In the genomic region with DNA sequence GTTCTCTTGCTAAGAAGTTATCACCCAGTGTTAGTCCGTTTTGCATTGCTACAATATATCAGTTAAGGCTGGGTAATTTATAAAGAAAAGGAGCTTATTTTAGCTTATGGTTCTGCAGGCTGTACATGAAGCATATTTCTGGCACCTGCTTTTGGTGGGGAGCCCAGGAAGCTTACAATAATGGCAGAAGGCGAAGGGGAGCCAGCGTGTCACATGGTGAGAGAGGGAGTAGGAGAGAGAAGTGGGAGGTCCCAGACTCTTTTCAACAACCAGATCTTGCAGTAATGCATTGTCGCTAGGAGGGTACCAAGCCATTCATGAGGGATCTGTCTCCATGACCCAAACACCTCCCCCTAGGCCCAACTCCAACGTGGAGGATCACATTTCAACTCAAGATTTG, we compare ENCODE assay signal across 18 cellular contexts.
"Had no signal": no experiment of that assay in that cellular context is flagged by ENCODE, and none has a peak within 500 bp of the region (broad histone marks: within the 10 kb centered on the region; RNA-seq: fewer than 3 reads in every experiment).

No MANE protein-coding gene starts in this region.

- H3K4me3 ChIP-seq: breast epithelium had no signal

- H3K4me3 Mint-ChIP-seq: activated CD8-positive, alpha-beta T cell treated with anti-CD3 and anti-CD28 coated beads for 36 hours; activated naive CD4-positive, alpha-beta T cell treated with anti-CD3 and anti-CD28 coated beads, Interleukin-2, amount 50 U/mL, for 24 hours; activated T-helper 1 cell treated with anti-CD3 and anti-CD28 coated beads, Interleukin-12 subunit alpha, Interleukin-12 subunit beta, Interleukin-2, Interleukin-4 antibody, amounts not matched to agents 30 ng/mL and 10 ng/mL and 1 ng/mL, durations not matched to agents 14 hours and 24 hours and 36 hours had no signal

- H3K27me3 Mint-ChIP-seq: activated CD8-positive, alpha-beta T cell treated with anti-CD3 and anti-CD28 coated beads for 36 hours; activated naive CD4-positive, alpha-beta T cell treated with anti-CD3 and anti-CD28 coated beads, Interleukin-2, amount 50 U/mL, for 24 hours had no signal

- DNase-seq: activated CD4-positive, alpha-beta T cell treated with anti-CD3 and anti-CD28 coated beads for 4 hours; activated CD8-positive, alpha-beta memory T cell treated with anti-CD3 and anti-CD28 coated beads, Interleukin-2, amount 50 U/mL, for 4 hours; activated CD8-positive, alpha-beta T cell treated with anti-CD3 and anti-CD28 coated beads for 36 hours; activated effector memory CD4-positive, alpha-beta T cell treated with Interleukin-2 at 50 U/mL for 16 hours; activated naive CD4-positive, alpha-beta T cell; aorta; caudate nucleus; MV-4-11; NCI-H187; NCI-H526 treated with DMSO at 0.1 percent for 48 hours; OCI-M1; RPMI8226; SK-N-SH; T-helper 1 cell; WERI-Rb-1 had no signal

- H3K4me1 Mint-ChIP-seq: activated naive CD4-positive, alpha-beta T cell treated with anti-CD3 and anti-CD28 coated beads, Interleukin-2, amount 50 U/mL, for 24 hours had no signal

- H3K9me3 ChIP-seq: breast epithelium, SK-N-SH had no signal

- H3K27ac Mint-ChIP-seq: activated CD8-positive, alpha-beta T cell treated with anti-CD3 and anti-CD28 coated beads for 36 hours; activated naive CD4-positive, alpha-beta T cell treated with anti-CD3 and anti-CD28 coated beads, Interleukin-2, amount 50 U/mL, for 24 hours; activated T-helper 1 cell treated with anti-CD3 and anti-CD28 coated beads, Interleukin-12 subunit alpha, Interleukin-12 subunit beta, Interleukin-2, Interleukin-4 antibody, amounts not matched to agents 30 ng/mL and 10 ng/mL and 1 ng/mL, durations not matched to agents 14 hours and 24 hours and 36 hours had no signal

- H3K36me3 Mint-ChIP-seq: activated naive CD4-positive, alpha-beta T cell treated with anti-CD3 and anti-CD28 coated beads, Interleukin-2, amount 50 U/mL, for 24 hours had no signal

- H3K36me3 ChIP-seq: breast epithelium, WERI-Rb-1 had no signal

- H3K27me3 ChIP-seq: breast epithelium had no signal
